9 cellular contexts compared by ENCODE assay signal in the genomic region with DNA sequence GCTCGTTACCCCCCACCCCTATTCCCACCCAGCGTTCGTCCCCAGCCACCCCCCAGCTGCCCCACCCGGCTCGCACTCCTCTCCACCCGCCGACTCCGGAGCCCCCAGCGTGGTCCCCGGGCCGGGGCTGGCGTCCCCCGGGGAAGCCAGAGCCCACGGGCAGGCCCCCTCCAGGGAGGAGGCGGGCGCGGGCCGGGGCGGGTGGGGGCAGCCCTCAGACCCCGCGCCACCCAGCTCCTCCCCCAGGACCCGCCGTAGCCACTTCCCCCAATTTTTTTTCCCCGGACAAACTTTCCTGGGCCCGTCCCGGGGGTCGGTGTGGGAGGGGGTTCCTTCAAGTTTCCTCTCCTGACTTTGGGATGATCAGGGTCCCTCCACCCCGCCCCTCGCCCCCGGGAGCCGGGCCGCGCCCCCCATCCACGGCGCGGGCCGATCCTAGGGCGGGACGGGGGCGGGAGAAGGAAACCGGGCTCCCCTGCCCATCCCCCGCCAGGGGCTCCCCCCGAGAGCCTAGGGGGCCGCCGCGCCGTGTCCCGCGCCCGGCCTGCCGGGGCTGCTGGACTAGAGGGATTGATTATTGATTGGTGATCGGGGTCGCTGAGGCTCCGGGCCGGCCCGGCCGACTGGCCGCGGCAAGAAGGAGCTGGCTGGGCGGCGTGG. TPM values are rescaled to one million over a fixed set of nuclear protein-coding genes. Genes with fewer than 3 reads are reported as not detected.
DNase-seq lines count a peak whose midpoint lies in the region; ATAC-seq, FAIRE-seq and TF ChIP-seq lines count a peak whose summit lies in the region.
"Had no signal": no experiment of that assay in that cellular context is flagged by ENCODE, and none has a peak within 500 bp of the region (broad histone marks: within the 10 kb centered on the region; RNA-seq: fewer than 3 reads in every experiment).

No MANE protein-coding gene starts in this region.

- no peak for TF ChIP-seq EP300 in upper lobe of left lung (IDR thresholded peaks at IDR 0.05)

- no peak for TF ChIP-seq CTCF in bronchial epithelial cell (IDR thresholded peaks at IDR 0.05; ENCODE audit: insufficient read depth, low read length, severe bottlenecking)
- no peak for TF ChIP-seq CTCF in lower leg skin (IDR thresholded peaks at IDR 0.05)
- no peak for TF ChIP-seq CTCF in upper lobe of left lung (IDR thresholded peaks at IDR 0.05)

- FAIRE-seq in bronchial epithelial cell (lab: Jason Lieb, UNC), result no peak

- intact Hi-C loops in lower leg skin (cut with DNase I; ENCODE audit: low total_unique reads), result no loop called here

- H3K36me3 Mint-ChIP-seq in activated T-cell treated with anti-CD3 and anti-CD28 coated beads, Interleukin-2, amount 50 U/mL, for 4 hours (ENCODE audit: insufficient read depth), result no peaks in the 10 kb centered on the region

- no peak for DNase-seq in activated T-cell treated with anti-CD3 and anti-CD28 coated beads, Interleukin-2, amount 50 U/mL, for 4 hours
- DNase-seq in activated T-cell treated with anti-CD3 and anti-CD28 coated beads for 4 hours (no peak), bronchial epithelial cell (ENCODE audit: low read depth) (no peak), lower leg skin (ENCODE audit: low spot score in 2 of 2) (no peak), upper lobe of left lung (no peak), T-helper 2 cell (no peak)
- DNase-seq: activated B cell treated with CpG ODN at 0.5 μM for 24 hours had no signal

- H3K4me1 Mint-ChIP-seq in activated T-cell treated with anti-CD3 and anti-CD28 coated beads, Interleukin-2, amount 50 U/mL, for 4 hours (ENCODE audit: low read depth), result peaks cover 44% of the 10 kb centered on the region

- H3K27ac ChIP-seq in upper lobe of left lung, result peak overlapping the region; percentile 79 to 91 (median 86)

- H3K4me3 ChIP-seq in bronchial epithelial cell (ENCODE audit: low read depth, low read length) (peak overlapping the region; percentile 73), lower leg skin (ENCODE audit: low read depth, poor library complexity, severe bottlenecking) (peak overlapping the region; percentile 97), upper lobe of left lung (peak overlapping the region; percentile 89 to 99 (median 91))

- H3K9me3 ChIP-seq in upper lobe of left lung, result no peaks in the 10 kb centered on the region

- WGBS in lower leg skin, 2 donors, result 1 to 2% methylated on average over 20 of the region's 61 CpGs
- WGBS in upper lobe of left lung, 2 donors, result 0 to 2% methylated on average over 8 to 22 of the region's 61 CpGs

- no peak for ATAC-seq in activated T-cell treated with anti-CD3 and anti-CD28 coated beads, Interleukin-2, amount 50 U/mL, for 4 hours
- ATAC-seq in upper lobe of left lung (ENCODE audit: low FRiP score in 2 of 2), result peak in 1 of 2 donors; percentile 20
- no peak for ATAC-seq in HG03175 (IDR thresholded peaks at IDR 0.05; ENCODE audit: unreplicated experiment)
- ATAC-seq in HG02642 (IDR thresholded peaks at IDR 0.05; ENCODE audit: poor library complexity, unreplicated experiment), result no peak

- H3K36me3 ChIP-seq in bronchial epithelial cell (ENCODE audit: control insufficient read depth, insufficient read depth, low read length) (no peaks in the 10 kb centered on the region), upper lobe of left lung (no peaks in the 10 kb centered on the region)

- peak overlapping the region; percentile 53 for H3K4me3 Mint-ChIP-seq in activated T-cell treated with anti-CD3 and anti-CD28 coated beads, Interleukin-2, amount 50 U/mL, for 4 hours

- no peaks in the 10 kb centered on the region for H3K9me3 Mint-ChIP-seq in activated T-cell treated with anti-CD3 and anti-CD28 coated beads, Interleukin-2, amount 50 U/mL, for 4 hours
- H3K9me3 Mint-ChIP-seq: activated B cell treated with CpG ODN at 0.5 μM for 24 hours had no signal

- H3K27me3 ChIP-seq in bronchial epithelial cell (ENCODE audit: control insufficient read depth, insufficient read depth, low read length) (peaks cover 6% of the 10 kb centered on the region), upper lobe of left lung (peaks cover 0 to 45% (median 24%) of the 10 kb centered on the region in 4 donors)

- peaks cover 12 to 43% (median 32%) of the 10 kb centered on the region in 4 donors for H3K4me1 ChIP-seq in upper lobe of left lung

- H3K27me3 Mint-ChIP-seq in activated T-cell treated with anti-CD3 and anti-CD28 coated beads, Interleukin-2, amount 50 U/mL, for 4 hours (ENCODE audit: low read depth), result peaks cover 62% of the 10 kb centered on the region

- TF ChIP-seq POLR2A in lower leg skin (IDR thresholded peaks at IDR 0.05) (no peak), upper lobe of left lung (IDR thresholded peaks at IDR 0.05) (no peak)

RNA-seq across cellular contexts. Expression of a gene that starts 0.9 kb away (rescaled TPM):
- under 1 TPM; 0.25 to 0.95 (median 0.63) TPM for total RNA-seq in activated T-cell treated with anti-CD3 and anti-CD28 coated beads, Interleukin-2, amount 50 U/mL, for 4 hours
- 1.6 and 2.0 TPM in 2 replicates for total RNA-seq in bronchial epithelial cell
- 1 to 10 TPM; 1.6 to 4.0 (median 3.5) TPM for total RNA-seq in lower leg skin
- total RNA-seq in upper lobe of left lung, result 10 to 100 TPM in 1 of 6 donors, 1 to 10 TPM in 5; 2.9 to 10.1 (median 6.3) TPM
- total RNA-seq: activated B cell treated with CpG ODN at 0.5 μM for 24 hours had no signal
